Comparison of ENCODE assay signal across 1 cellular context in the genomic region with DNA sequence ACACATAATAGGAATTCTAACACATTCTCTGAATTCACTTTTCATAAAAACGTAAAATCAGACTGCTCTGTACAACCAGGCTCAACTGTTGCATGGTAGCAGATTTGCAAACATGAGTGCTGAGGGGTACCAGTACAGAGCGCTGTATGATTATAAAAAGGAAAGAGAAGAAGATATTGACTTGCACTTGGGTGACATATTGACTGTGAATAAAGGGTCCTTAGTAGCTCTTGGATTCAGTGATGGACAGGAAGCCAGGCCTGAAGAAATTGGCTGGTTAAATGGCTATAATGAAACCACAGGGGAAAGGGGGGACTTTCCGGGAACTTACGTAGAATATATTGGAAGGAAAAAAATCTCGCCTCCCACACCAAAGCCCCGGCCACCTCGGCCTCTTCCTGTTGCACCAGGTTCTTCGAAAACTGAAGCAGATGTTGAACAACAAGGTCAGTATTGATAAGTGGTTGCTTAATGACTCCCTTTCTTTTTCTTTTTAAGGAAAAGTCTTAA.
TF ChIP-seq lines count a peak whose summit lies in the region.

No MANE protein-coding gene starts in this region.

TF ChIP-seq in IMR-90, 13 proteins besides CTCF, POLR2A, EP300 and RAD21:
- TF ChIP-seq RCOR1 (IDR thresholded peaks at IDR 0.05; ENCODE audit: insufficient replicate concordance, low read length) (no peak), CEBPB (IDR thresholded peaks at IDR 0.05; ENCODE audit: low read depth, low read length) (no peak), NFE2L2 (IDR thresholded peaks at IDR 0.05; ENCODE audit: low read depth, low read length) (no peak), RFX5 (IDR thresholded peaks at IDR 0.05; ENCODE audit: low read depth, low read length) (no peak)
- TF ChIP-seq, protein P1, sequence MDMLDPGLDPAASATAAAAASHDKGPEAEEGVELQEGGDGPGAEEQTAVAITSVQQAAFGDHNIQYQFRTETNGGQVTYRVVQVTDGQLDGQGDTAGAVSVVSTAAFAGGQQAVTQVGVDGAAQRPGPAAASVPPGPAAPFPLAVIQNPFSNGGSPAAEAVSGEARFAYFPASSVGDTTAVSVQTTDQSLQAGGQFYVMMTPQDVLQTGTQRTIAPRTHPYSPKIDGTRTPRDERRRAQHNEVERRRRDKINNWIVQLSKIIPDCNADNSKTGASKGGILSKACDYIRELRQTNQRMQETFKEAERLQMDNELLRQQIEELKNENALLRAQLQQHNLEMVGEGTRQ (IDR thresholded peaks at IDR 0.05; ENCODE audit: low read depth, low read length): no peak
